9 cellular contexts compared by ENCODE assay signal in the genomic region with DNA sequence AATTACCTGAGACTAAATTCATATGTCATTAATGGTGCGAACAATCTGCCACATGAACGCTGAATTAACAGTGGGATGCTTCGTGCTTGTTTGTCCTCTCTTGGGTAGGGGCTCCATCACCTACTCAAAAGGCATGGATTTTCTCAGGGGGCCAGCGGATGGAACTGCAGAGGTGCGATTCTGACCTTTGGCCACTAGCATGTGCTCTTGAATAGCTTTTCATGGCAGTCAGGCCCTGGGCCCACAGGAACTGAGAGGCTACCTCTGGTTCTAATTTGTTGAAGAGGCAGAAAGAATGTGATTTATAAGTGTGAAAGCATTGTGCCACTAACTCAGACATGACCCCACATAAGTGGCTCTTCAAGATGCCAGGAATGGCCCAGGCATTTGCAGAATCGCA.
DNase-seq lines count a peak whose midpoint lies in the region; ATAC-seq and TF ChIP-seq lines count a peak whose summit lies in the region.
"Had no signal": no experiment of that assay in that cellular context is flagged by ENCODE, and none has a peak within 500 bp of the region (broad histone marks: within the 10 kb centered on the region; RNA-seq: fewer than 3 reads in every experiment).

No MANE protein-coding gene starts in this region.

- H2BK120ac ChIP-seq in trophoblast cell (ENCODE audit: insufficient read depth, low read length, poor library complexity), result no peak overlapping the region

- H3K23ac ChIP-seq in trophoblast cell (ENCODE audit: low read length), result no peak overlapping the region

- H3K27me3 ChIP-seq in dorsolateral prefrontal cortex (peaks cover 0 to 48% (median 5%) of the 10 kb centered on the region in 45 donors), trophoblast cell (ENCODE audit: insufficient read depth, low read length) (no peaks in the 10 kb centered on the region), ascending aorta (no peaks in the 10 kb centered on the region)

- H3K9me3 ChIP-seq in trophoblast cell (ENCODE audit: insufficient read depth, low read depth, low read length) (no peaks in the 10 kb centered on the region), ascending aorta (no peaks in the 10 kb centered on the region)

- no CpG with 5 or more reads among the region's 6 CpGs for WGBS in trophoblast cell (ENCODE audit: extremely low coverage, insufficient coverage, insufficient read length)

- H3K4me3 ChIP-seq in dorsolateral prefrontal cortex, result no peak overlapping the region
- no peak overlapping the region for H3K4me3 ChIP-seq in trophoblast cell (ENCODE audit: low read depth, low read length)
- no peak overlapping the region for H3K4me3 ChIP-seq in ascending aorta

- TF ChIP-seq POLR2A in GM18505 (IDR thresholded peaks at IDR 0.05; ENCODE audit: borderline replicate concordance, extremely low read depth, insufficient read depth, insufficient read length), result no peak

- no peak overlapping the region for H4K91ac ChIP-seq in trophoblast cell (ENCODE audit: low read depth, low read length)

- no peak overlapping the region for H2BK12ac ChIP-seq in trophoblast cell (ENCODE audit: low read length)

- H3K27ac ChIP-seq in dorsolateral prefrontal cortex (no peak overlapping the region), trophoblast cell (ENCODE audit: low read depth, low read length) (no peak overlapping the region), ascending aorta (no peak overlapping the region)
- H3K27ac ChIP-seq: epithelial cell of prostate had no signal

- no peak overlapping the region for H2AK5ac ChIP-seq in trophoblast cell (ENCODE audit: low read length)

- H3K79me1 ChIP-seq in trophoblast cell (ENCODE audit: low read length), result peaks cover 2% of the 10 kb centered on the region

- no peak overlapping the region for H3K4me2 ChIP-seq in trophoblast cell (ENCODE audit: low read length)

- H3K4me1 ChIP-seq in trophoblast cell (ENCODE audit: control insufficient read depth in 1 of 2, insufficient read depth in 2 of 2, low read length in 2 of 2), result peaks cover 0 to 1% of the 10 kb centered on the region in 2 experiments
- H3K4me1 ChIP-seq in ascending aorta, result no peaks in the 10 kb centered on the region

- no peak for DNase-seq in AG09319 (ENCODE audit: extremely low read depth, low read depth)
- DNase-seq in NAMALWA (ENCODE audit: low spot score), result peak; percentile 48
- DNase-seq in dorsolateral prefrontal cortex, result no peak
- DNase-seq in trophoblast cell, result peak; percentile 10 to 19
- no peak for DNase-seq in ascending aorta (ENCODE audit: low spot score in 2 of 2)
- DNase-seq in NCI-H2227 treated with DMSO at 0.1 percent for 48 hours (lab: John Stamatoyannopoulos, UW), result no peak
- DNase-seq in stimulated activated CD4-positive, alpha-beta T cell treated with anti-CD3 and anti-CD28 coated beads, Interleukin-4, amount 100 ng/mL, for 24 hours, result no peak

- no peak overlapping the region for H3K9ac ChIP-seq in trophoblast cell (ENCODE audit: low read length)

- TF ChIP-seq CTCF in AG09319 (IDR thresholded peaks at IDR 0.05; ENCODE audit: low read depth, low read length) (peak; percentile 87), dorsolateral prefrontal cortex (IDR thresholded peaks at IDR 0.05 in 54 of 56, conservative IDR thresholded peaks at IDR 0.05 in 2 of 56; ENCODE audit: low read depth in 1 of 56, partially characterized antibody in 56 of 56) (peak in 30 of 56 donors; percentile 7 to 45 (median 24)), ascending aorta (IDR thresholded peaks at IDR 0.05) (no peak)

- no peaks in the 10 kb centered on the region for H3K36me3 ChIP-seq in trophoblast cell (ENCODE audit: control insufficient read depth in 1 of 2, insufficient read depth in 2 of 2, low read length in 2 of 2)
- no peaks in the 10 kb centered on the region for H3K36me3 ChIP-seq in ascending aorta

- peak; percentile 76 for ATAC-seq in GM18505 (IDR thresholded peaks at IDR 0.05; ENCODE audit: unreplicated experiment)

- no peak overlapping the region for H2BK5ac ChIP-seq in trophoblast cell (ENCODE audit: low read depth, low read length, poor library complexity)

- no peak overlapping the region for H4K12ac ChIP-seq in trophoblast cell (ENCODE audit: low read depth, low read length)

- H4K8ac ChIP-seq in trophoblast cell (ENCODE audit: low read depth, low read length), result no peak overlapping the region

- no peak overlapping the region for H3K4ac ChIP-seq in trophoblast cell (ENCODE audit: low read depth, low read length)

- H3K79me2 ChIP-seq in trophoblast cell (ENCODE audit: control insufficient read depth, insufficient read depth, low read length, poor library complexity), result no peaks in the 10 kb centered on the region

- no peak overlapping the region for H3K18ac ChIP-seq in trophoblast cell (ENCODE audit: low read length)

- intact Hi-C loops in dorsolateral prefrontal cortex (cut with DNase I), result loop anchor here in 1 of 2 donors (10.0 kb wide), 1 partner anchor 483 kb away; no protein-coding TSS in a partner anchor
- intact Hi-C loops in ascending aorta (cut with DNase I), result no loop called here

- H3K14ac ChIP-seq in trophoblast cell (ENCODE audit: low read length), result no peak overlapping the region

- no peak overlapping the region for H2AFZ ChIP-seq in trophoblast cell (ENCODE audit: insufficient read depth, low read length, poor library complexity)

Comparison
In these comparisons a context has a peak if more than half of its experiments do, and no peak if none do; other contexts are left out.
1. DNase-seq: peak in NAMALWA (single experiment) and trophoblast cell (2 of 2); none in AG09319 (single experiment), dorsolateral prefrontal cortex (0 of 10), ascending aorta (0 of 2), NCI-H2227 treated with DMSO at 0.1 percent for 48 hours (single experiment) and stimulated activated CD4-positive, alpha-beta T cell treated with anti-CD3 and anti-CD28 coated beads, Interleukin-4, amount 100 ng/mL, for 24 hours (single experiment).
2. CTCF ChIP-seq: peak in AG09319 (single experiment) and dorsolateral prefrontal cortex (30 of 56); none in ascending aorta (0 of 3).